8 cellular contexts compared by ENCODE assay signal in genomic region chr11:94776351-94777321, GRCh38. TPM values are rescaled to one million over a fixed set of nuclear protein-coding genes. Genes with fewer than 3 reads are reported as not detected.
DNase-seq lines count a peak whose midpoint lies in the region; ATAC-seq and TF ChIP-seq lines count a peak whose summit lies in the region.

No MANE protein-coding gene starts in this region.

- ATAC-seq in body of pancreas: peak; percentile 47

- H3K36me3 ChIP-seq in body of pancreas (replicated peaks in 1 of 2; ENCODE audit: insufficient read depth in 1 of 2, low read depth in 2 of 2): no peaks in the 10 kb centered on the region
- H3K36me3 ChIP-seq in muscle layer of duodenum (ENCODE audit: control insufficient read depth in 1 of 2, insufficient read depth in 2 of 2, low read length in 2 of 2): no peaks in the 10 kb centered on the region

- peak; percentile 43 for DNase-seq in DMS153 (lab: John Stamatoyannopoulos, UW)
- peak; percentile 27 for DNase-seq in LoVo (ENCODE audit: low spot score)
- DNase-seq in body of pancreas: peak; percentile 26 to 57 (median 35)
- DNase-seq in 8988T: no peak
- no peak for DNase-seq in effector CD8-positive, alpha-beta T cell (lab: John Stamatoyannopoulos, UW)
- DNase-seq in COLO829 (ENCODE audit: low spot score): no peak
- DNase-seq in ecto neural progenitor cell (ENCODE audit: low spot score): no peak

- TF ChIP-seq POLR2A in body of pancreas (IDR thresholded peaks at IDR 0.05): no peak

- H3K4me3 ChIP-seq in body of pancreas: no peak overlapping the region
- H3K4me3 ChIP-seq in muscle layer of duodenum (ENCODE audit: low read depth in 1 of 2, low read length in 2 of 2): peak overlapping the region in 1 of 2 donors; percentile 10

- WGBS in body of pancreas, 2 donors: 17 to 25% methylated on average over 5 of the region's 5 CpGs

- H3K9me3 ChIP-seq in body of pancreas (no peaks in the 10 kb centered on the region), muscle layer of duodenum (ENCODE audit: control insufficient read depth in 1 of 2, low read length in 2 of 2) (no peaks in the 10 kb centered on the region)

- H3K27me3 ChIP-seq in body of pancreas: no peaks in the 10 kb centered on the region
- no peaks in the 10 kb centered on the region for H3K27me3 ChIP-seq in muscle layer of duodenum (ENCODE audit: low read depth, low read length)

- peaks cover 51% of the 10 kb centered on the region for H3K4me1 ChIP-seq in body of pancreas
- H3K4me1 ChIP-seq in muscle layer of duodenum (ENCODE audit: control insufficient read depth in 1 of 2, insufficient read depth in 2 of 2, low read length in 2 of 2): peaks cover 9 to 44% of the 10 kb centered on the region in 2 donors

- TF ChIP-seq CTCF in body of pancreas (IDR thresholded peaks at IDR 0.05): no peak

- H3K27ac ChIP-seq in body of pancreas: peak overlapping the region in 2 of 4 donors; percentile 21 to 24
- H3K27ac ChIP-seq in muscle layer of duodenum (ENCODE audit: low read length): peak overlapping the region; percentile 43

- intact Hi-C loops in body of pancreas (cut with DNase I): no loop called here

RNA-seq across cellular contexts. Expression of gene AMOTL1, which starts 8.5 kb away (rescaled TPM):
- 10 to 100 TPM; 20.4 to 21.5 TPM for total RNA-seq in body of pancreas

Comparison
In these comparisons a context has a peak if more than half of its experiments do, and no peak if none do; other contexts are left out.
1. DNase-seq: peak in DMS153 (single experiment), LoVo (single experiment) and body of pancreas (4 of 4); none in 8988T (single experiment), effector CD8-positive, alpha-beta T cell (single experiment), COLO829 (single experiment) and ecto neural progenitor cell (single experiment).